In genomic region chr2:233566141-233566956, GRCh38 we compare ENCODE assay signal across 8 cellular contexts.
DNase-seq lines count a peak whose midpoint lies in the region; ATAC-seq, FAIRE-seq and TF ChIP-seq lines count a peak whose summit lies in the region.

A gene with protein sequence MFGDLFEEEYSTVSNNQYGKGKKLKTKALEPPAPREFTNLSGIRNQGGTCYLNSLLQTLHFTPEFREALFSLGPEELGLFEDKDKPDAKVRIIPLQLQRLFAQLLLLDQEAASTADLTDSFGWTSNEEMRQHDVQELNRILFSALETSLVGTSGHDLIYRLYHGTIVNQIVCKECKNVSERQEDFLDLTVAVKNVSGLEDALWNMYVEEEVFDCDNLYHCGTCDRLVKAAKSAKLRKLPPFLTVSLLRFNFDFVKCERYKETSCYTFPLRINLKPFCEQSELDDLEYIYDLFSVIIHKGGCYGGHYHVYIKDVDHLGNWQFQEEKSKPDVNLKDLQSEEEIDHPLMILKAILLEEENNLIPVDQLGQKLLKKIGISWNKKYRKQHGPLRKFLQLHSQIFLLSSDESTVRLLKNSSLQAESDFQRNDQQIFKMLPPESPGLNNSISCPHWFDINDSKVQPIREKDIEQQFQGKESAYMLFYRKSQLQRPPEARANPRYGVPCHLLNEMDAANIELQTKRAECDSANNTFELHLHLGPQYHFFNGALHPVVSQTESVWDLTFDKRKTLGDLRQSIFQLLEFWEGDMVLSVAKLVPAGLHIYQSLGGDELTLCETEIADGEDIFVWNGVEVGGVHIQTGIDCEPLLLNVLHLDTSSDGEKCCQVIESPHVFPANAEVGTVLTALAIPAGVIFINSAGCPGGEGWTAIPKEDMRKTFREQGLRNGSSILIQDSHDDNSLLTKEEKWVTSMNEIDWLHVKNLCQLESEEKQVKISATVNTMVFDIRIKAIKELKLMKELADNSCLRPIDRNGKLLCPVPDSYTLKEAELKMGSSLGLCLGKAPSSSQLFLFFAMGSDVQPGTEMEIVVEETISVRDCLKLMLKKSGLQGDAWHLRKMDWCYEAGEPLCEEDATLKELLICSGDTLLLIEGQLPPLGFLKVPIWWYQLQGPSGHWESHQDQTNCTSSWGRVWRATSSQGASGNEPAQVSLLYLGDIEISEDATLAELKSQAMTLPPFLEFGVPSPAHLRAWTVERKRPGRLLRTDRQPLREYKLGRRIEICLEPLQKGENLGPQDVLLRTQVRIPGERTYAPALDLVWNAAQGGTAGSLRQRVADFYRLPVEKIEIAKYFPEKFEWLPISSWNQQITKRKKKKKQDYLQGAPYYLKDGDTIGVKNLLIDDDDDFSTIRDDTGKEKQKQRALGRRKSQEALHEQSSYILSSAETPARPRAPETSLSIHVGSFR (minus strand): TSS chr2:233566782. CDS start chr2:233565554, 1,228 bp downstream.

- ATAC-seq in HG03565 (IDR thresholded peaks at IDR 0.05; ENCODE audit: unreplicated experiment): peak; percentile 50

- no peaks in the 10 kb centered on the region for H3K9me3 ChIP-seq in endocrine pancreas (ENCODE audit: control insufficient read depth, low read length)

- TF ChIP-seq CTCF in AG10803 (conservative IDR thresholded peaks at IDR 0.05; ENCODE audit: low read length): no peak

- FAIRE-seq in GM19239 (lab: Jason Lieb, UNC): peak; percentile 62

- H3K4me1 ChIP-seq in endocrine pancreas (ENCODE audit: control insufficient read depth, insufficient read depth, low read length): peaks cover 7% of the 10 kb centered on the region

- peak within 1 kb of the TSS; percentile 62 for H3K9ac ChIP-seq in endocrine pancreas (ENCODE audit: control insufficient read depth, insufficient read depth, low read length)

- no peaks in the 10 kb centered on the region for H3K36me3 ChIP-seq in endocrine pancreas (ENCODE audit: control insufficient read depth, insufficient read depth, low read length)

- H3K4me3 ChIP-seq in AG10803 (ENCODE audit: low read length): peak within 1 kb of the TSS; percentile 95
- peak within 1 kb of the TSS; percentile 73 for H3K4me3 ChIP-seq in endocrine pancreas (ENCODE audit: control insufficient read depth, insufficient read depth, low read length)

- peak; percentile 92 for DNase-seq in AG10803 (ENCODE audit: low read depth)
- peak; percentile 22 for DNase-seq in GM19239 (ENCODE audit: insufficient read length, low spot score)
- peak; percentile 92 for DNase-seq in NCI-H82 treated with DMSO at 0.1 percent for 48 hours (lab: John Stamatoyannopoulos, UW; ENCODE audit: unreplicated experiment)
- DNase-seq in activated CD8-positive, alpha-beta memory T cell treated with anti-CD3 and anti-CD28 coated beads for 48 hours (ENCODE audit: low read depth in 2 of 3, low spot score in 2 of 3): peak; percentile 33 to 37 (median 34)
- peak; percentile 80 for DNase-seq in medulla oblongata (ENCODE audit: extremely low spot score)
- peak; percentile 26 to 48 (median 38) for DNase-seq in stimulated activated CD4-positive, alpha-beta T cell treated with anti-CD3 and anti-CD28 coated beads, TNF-alpha, amount 100 ng/mL, for 4 hours (ENCODE audit: low read depth in 3 of 3)

- H3K27me3 ChIP-seq in endocrine pancreas (ENCODE audit: control insufficient read depth, insufficient read depth, low read length): no peaks in the 10 kb centered on the region

Comparison
In these comparisons a context has a peak if more than half of its experiments do, and no peak if none do; other contexts are left out.
1. Peak in every context shown above with its lines: DNase-seq, ATAC-seq and H3K4me3 ChIP-seq.
2. DNase-seq: peak in every context shown above with its lines; median percentile 92 in AG10803; 92 in NCI-H82 treated with DMSO at 0.1 percent for 48 hours; 80 in medulla oblongata; 38 in stimulated activated CD4-positive, alpha-beta T cell treated with anti-CD3 and anti-CD28 coated beads, TNF-alpha, amount 100 ng/mL, for 4 hours; 34 in activated CD8-positive, alpha-beta memory T cell treated with anti-CD3 and anti-CD28 coated beads for 48 hours; 22 in GM19239.